In genomic region chr1:53930932-53931331, GRCh38 we compare ENCODE assay signal across 2 cellular contexts.
TF ChIP-seq lines count a peak whose summit lies in the region.

No MANE protein-coding gene starts in this region.

TF ChIP-seq in HEK293, 187 proteins besides CTCF, POLR2A, EP300 and RAD21:
- TF ChIP-seq ZNF311 (tag by site-specific recombination; IDR thresholded peaks at IDR 0.05; ENCODE audit: borderline replicate concordance) (no peak), ZNF140 (tag by site-specific recombination; IDR thresholded peaks at IDR 0.05) (peak; percentile 83), ZNF843 (tag by site-specific recombination; IDR thresholded peaks at IDR 0.05) (no peak), ZFP41 (tag by site-specific recombination; IDR thresholded peaks at IDR 0.05; ENCODE audit: borderline replicate concordance) (no peak)

TF ChIP-seq in K562, 482 proteins besides CTCF, POLR2A, EP300 and RAD21:
- 0 out of 2 replicates have a peak, but pooled peaks have one; percentile 15 for TF ChIP-seq CBFA2T2 (conservative IDR thresholded peaks at IDR 0.05)
- TF ChIP-seq ZNF609 (CRISPR knock-in tag; IDR thresholded peaks at IDR 0.05; ENCODE audit: borderline replicate concordance) = no peak
- peak; percentile 39 for TF ChIP-seq CBFA2T3 (IDR thresholded peaks at IDR 0.05)
- no peak for TF ChIP-seq MCM3 (IDR thresholded peaks at IDR 0.05)
- no peak for TF ChIP-seq ILF3 (IDR thresholded peaks at IDR 0.05; ENCODE audit: borderline replicate concordance)
- peak in 1 of 2 experiments; percentile 59; a peak in 2 of 4 replicates for TF ChIP-seq KDM1A (IDR thresholded peaks at IDR 0.05)
- TF ChIP-seq ZNF57 (CRISPR knock-in tag; IDR thresholded peaks at IDR 0.05) = no peak
